In genomic region chr9:32344551-32345182, GRCh38 we compare ENCODE assay signal across 7 cellular contexts. TPM values are rescaled to one million over a fixed set of nuclear protein-coding genes. Genes with fewer than 3 reads are reported as not detected.
DNase-seq lines count a peak whose midpoint lies in the region; ATAC-seq, FAIRE-seq and TF ChIP-seq lines count a peak whose summit lies in the region.

No MANE protein-coding gene starts in this region.

- H2AFZ ChIP-seq in neuron (ENCODE audit: low read depth, low read length), result peak overlapping the region; percentile 22

- H3K9me3 ChIP-seq in neuron (ENCODE audit: low read length), result no peaks in the 10 kb centered on the region
- H3K9me3 ChIP-seq in spleen, result no peaks in the 10 kb centered on the region

- ATAC-seq in GM21447 (IDR thresholded peaks at IDR 0.05; ENCODE audit: unreplicated experiment), result peak; percentile 59

- no peaks in the 10 kb centered on the region for H3K27me3 ChIP-seq in neuron (ENCODE audit: insufficient read depth, low read length)
- H3K27me3 ChIP-seq in spleen (replicated peaks in 1 of 7), result no peaks in the 10 kb centered on the region

- TF ChIP-seq CTCF in coronary artery (IDR thresholded peaks at IDR 0.05), result no peak
- no peak for TF ChIP-seq CTCF in spleen (IDR thresholded peaks at IDR 0.05 in 8 of 11, conservative IDR thresholded peaks at IDR 0.05 in 3 of 11)

- H3K36me3 ChIP-seq in neuron (ENCODE audit: insufficient read depth, low read length) (no peaks in the 10 kb centered on the region), spleen (no peaks in the 10 kb centered on the region)

- intact Hi-C loops in spleen (cut with DNase I; ENCODE audit: low total_unique reads), result no loop called here

- H3K27ac ChIP-seq in coronary artery (no peak overlapping the region), spleen (no peak overlapping the region)

- H3K4me3 ChIP-seq in Jurkat, Clone E6-1 (ENCODE audit: low read length), result peak overlapping the region; percentile 18
- peak overlapping the region; percentile 15 for H3K4me3 ChIP-seq in coronary artery
- H3K4me3 ChIP-seq in neuron (ENCODE audit: low read length), result peak overlapping the region; percentile 1
- peak overlapping the region in 1 of 8 donors; percentile 25 for H3K4me3 ChIP-seq in spleen

- H3K4me1 ChIP-seq in neuron (ENCODE audit: insufficient read depth, low read length) (peaks cover 9% of the 10 kb centered on the region), spleen (peaks cover 0 to 8% (median 0%) of the 10 kb centered on the region in 6 donors)

- DNase-seq in Jurkat, Clone E6-1 (ENCODE audit: low read depth, low spot score), result peak; percentile 23
- DNase-seq in coronary artery (ENCODE audit: low spot score) (no peak), AG08395 (ENCODE audit: low spot score) (no peak), spleen (no peak), frontal cortex (ENCODE audit: low spot score in 2 of 2) (no peak)

- WGBS in spleen, 5 donors, result 59 to 68% (median 63%) methylated on average over 6 of the region's 6 CpGs

- no peak for FAIRE-seq in frontal cortex (lab: Jason Lieb, UNC)

- no peak for TF ChIP-seq POLR2A in spleen (IDR thresholded peaks at IDR 0.05)

RNA-seq across cellular contexts. Expression of gene ACO1, which starts 39.8 kb away (rescaled TPM):
- polyA plus RNA-seq in Jurkat, Clone E6-1 (2012; ENCODE audit: insufficient read depth, insufficient read length), result 28.2 TPM
- total RNA-seq in spleen (10 to 100 TPM; 16.7 to 20.7 (median 18.8) TPM), frontal cortex (13.9 TPM)
- 1 to 10 TPM; 3.8 to 8.8 (median 5.6) TPM for polyA plus RNA-seq in spleen
